Comparison of ENCODE assay signal across 22 cellular contexts in the genomic region with DNA sequence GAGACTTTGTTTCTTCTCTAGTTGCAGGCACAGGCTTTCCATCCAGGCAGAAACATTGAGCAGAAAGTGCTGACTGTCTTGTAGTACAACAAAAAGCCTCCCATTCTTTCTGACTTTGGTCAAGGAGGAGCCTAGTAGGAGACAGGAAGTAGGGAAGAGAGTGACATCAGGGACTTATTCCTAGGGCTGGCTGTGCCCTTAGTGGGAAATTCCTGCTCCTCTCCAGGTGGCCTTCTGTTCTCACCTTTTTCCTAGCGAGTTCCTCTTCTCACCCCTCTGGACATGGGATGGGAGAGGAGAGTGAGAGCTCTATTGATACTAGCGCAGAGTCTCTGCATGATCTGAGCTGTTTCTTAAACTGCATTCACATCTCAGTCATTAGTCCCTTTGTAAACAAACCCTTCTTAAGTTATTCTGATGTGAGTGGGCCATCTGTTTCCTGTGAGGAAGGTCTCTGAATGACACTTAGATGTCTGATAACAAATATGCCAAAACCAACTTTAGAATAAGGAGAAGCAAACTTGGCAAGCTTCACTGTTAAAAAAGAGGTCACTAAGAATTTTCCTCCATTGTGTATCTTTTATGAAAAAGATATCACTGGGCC.
DNase-seq lines count a peak whose midpoint lies in the region; ATAC-seq and TF ChIP-seq lines count a peak whose summit lies in the region.
"Had no signal": no experiment of that assay in that cellular context is flagged by ENCODE, and none has a peak within 500 bp of the region (broad histone marks: within the 10 kb centered on the region; RNA-seq: fewer than 3 reads in every experiment).

No MANE protein-coding gene starts in this region.

- no peak overlapping the region for H3K9ac ChIP-seq in DND-41 (ENCODE audit: low read depth, low read length)
- H3K9ac ChIP-seq in mesendoderm (ENCODE audit: low read length): peak overlapping the region; percentile 17

- H3K4ac ChIP-seq in mesendoderm (ENCODE audit: low read depth, low read length): peak overlapping the region; percentile 96

- no peak overlapping the region; the same call in 1 of the 2 replicates for H3K4me2 ChIP-seq in DND-41 (ENCODE audit: insufficient read depth, low read length)
- no peak overlapping the region for H3K4me2 ChIP-seq in mesendoderm (ENCODE audit: low read length)

- H3K56ac ChIP-seq in mesendoderm (ENCODE audit: low read length): peak overlapping the region; percentile 73

- H4K20me1 ChIP-seq in DND-41 (ENCODE audit: insufficient read depth, low read length): no peaks in the 10 kb centered on the region

- H3K27ac Mint-ChIP-seq in WTC11: peak overlapping the region; percentile 16; the same call in 1 of the 2 replicates
- H3K27ac Mint-ChIP-seq: activated naive CD8-positive, alpha-beta T cell; activated T-cell treated with anti-CD3 and anti-CD28 coated beads, Interleukin-2, amount 50 U/mL, for 72 hours; CD4-positive, alpha-beta memory T cell; T-helper 17 cell had no signal

- no peaks in the 10 kb centered on the region for H3K79me1 ChIP-seq in mesendoderm (ENCODE audit: low read length)

- no peak overlapping the region for H3K23ac ChIP-seq in mesendoderm (ENCODE audit: low read length)

- peaks cover 24% of the 10 kb centered on the region for H3K4me1 Mint-ChIP-seq in WTC11
- H3K4me1 Mint-ChIP-seq: CD4-positive, alpha-beta memory T cell; T-helper 17 cell had no signal

- H3K4me3 ChIP-seq in DND-41 (ENCODE audit: low read depth in 1 of 2, low read length in 2 of 2): no peak overlapping the region
- H3K4me3 ChIP-seq in mesendoderm (ENCODE audit: low read length): no peak overlapping the region
- H3K4me3 ChIP-seq: body of pancreas, right lobe of liver, tibial nerve had no signal

- peak; percentile 64 for ATAC-seq in DND-41 (ENCODE audit: insufficient read depth, low read depth)
- ATAC-seq in WTC11: peak; percentile 86
- ATAC-seq in GM21381 (IDR thresholded peaks at IDR 0.05; ENCODE audit: unreplicated experiment): no peak
- no peak for ATAC-seq in HG02870 (IDR thresholded peaks at IDR 0.05; ENCODE audit: unreplicated experiment)
- ATAC-seq: activated T-cell treated with anti-CD3 and anti-CD28 coated beads, Interleukin-2, amount 50 U/mL, for 72 hours; body of pancreas; left colon; right lobe of liver; T-helper 17 cell had no signal

- H3K27me3 Mint-ChIP-seq in WTC11 (ENCODE audit: low read depth): no peaks in the 10 kb centered on the region
- H3K27me3 Mint-ChIP-seq: CD4-positive, alpha-beta memory T cell; T-helper 17 cell had no signal

- H3K27ac ChIP-seq in DND-41 (ENCODE audit: low read length): peak overlapping the region; percentile 3; the same call in 1 of the 2 replicates
- peak overlapping the region; percentile 94 for H3K27ac ChIP-seq in mesendoderm (ENCODE audit: low read depth, low read length)
- H3K27ac ChIP-seq: body of pancreas, right lobe of liver, tibial nerve had no signal

- no peak overlapping the region for H4K5ac ChIP-seq in mesendoderm (ENCODE audit: low read length)

- H2AFZ ChIP-seq in DND-41 (ENCODE audit: low read depth, low read length): peak overlapping the region; percentile 41; the same call in 1 of the 2 replicates

- TF ChIP-seq CTCF in DND-41 (IDR thresholded peaks at IDR 0.05; ENCODE audit: borderline replicate concordance, extremely low read depth, low read length, poor library complexity, severe bottlenecking): no peak
- no peak for TF ChIP-seq CTCF in WTC11 (IDR thresholded peaks at IDR 0.05)

- no peak overlapping the region for H2AK5ac ChIP-seq in mesendoderm (ENCODE audit: low read length)

- H3K36me3 Mint-ChIP-seq in WTC11: peaks cover 5% of the 10 kb centered on the region; the same call in 1 of the 2 replicates
- H3K36me3 Mint-ChIP-seq: activated naive CD8-positive, alpha-beta T cell; CD4-positive, alpha-beta memory T cell had no signal

- H3K9me3 ChIP-seq in DND-41 (ENCODE audit: insufficient read depth, low read length, severe bottlenecking): peaks cover 3% of the 10 kb centered on the region
- H3K9me3 ChIP-seq: body of pancreas, right lobe of liver, tibial nerve had no signal

- H3K18ac ChIP-seq in mesendoderm (ENCODE audit: low read length): peak overlapping the region; percentile 94

- H3K4me1 ChIP-seq in DND-41 (ENCODE audit: insufficient read depth, low read length) (peaks cover 16% of the 10 kb centered on the region), mesendoderm (ENCODE audit: control insufficient read depth, low read depth, low read length) (peaks cover 4% of the 10 kb centered on the region)
- H3K4me1 ChIP-seq: right lobe of liver, tibial nerve had no signal

- peaks cover 5% of the 10 kb centered on the region; the same call in 1 of the 2 replicates for H3K9me3 Mint-ChIP-seq in WTC11
- H3K9me3 Mint-ChIP-seq: activated T-cell treated with anti-CD3 and anti-CD28 coated beads, Interleukin-2, amount 50 U/mL, for 72 hours; CD4-positive, alpha-beta memory T cell had no signal

- H3K36me3 ChIP-seq in DND-41 (ENCODE audit: insufficient read depth, low read length): no peaks in the 10 kb centered on the region
- H3K36me3 ChIP-seq in mesendoderm (ENCODE audit: control insufficient read depth, insufficient read depth, low read length): no peaks in the 10 kb centered on the region
- H3K36me3 ChIP-seq: right lobe of liver, tibial nerve had no signal

- DNase-seq in DND-41 (no peak), M059J (ENCODE audit: low read depth) (peak; percentile 9), WTC11 (ENCODE audit: low spot score) (no peak), mesendoderm (peak; percentile 98), middle frontal gyrus (ENCODE audit: extremely low spot score, low spot score) (no peak), AG08395 (ENCODE audit: low spot score) (no peak)
- DNase-seq: activated CD8-positive, alpha-beta memory T cell treated with anti-CD3 and anti-CD28 coated beads for 24 hours; activated T-cell treated with anti-CD3 and anti-CD28 coated beads, Interleukin-2, amount 50 U/mL, for 72 hours; body of pancreas; CD4-positive, alpha-beta memory T cell; DMS79; foreskin melanocyte; left colon; NCI-H1436 treated with DMSO at 0.1 percent for 48 hours; right lobe of liver; Right ventricle myocardium superior; stimulated activated naive CD4-positive, alpha-beta T cell treated with Interleukin-2 at 50 U/mL for 16 hours; T-helper 17 cell had no signal

- H4K8ac ChIP-seq in mesendoderm (ENCODE audit: low read depth, low read length): peak overlapping the region; percentile 39

- CTCF ChIA-PET in WTC11 (lab: Charles Lee): interaction anchor here (1.0 kb wide), 1 partner anchor 41 kb away, joined by 3 read pairs; no protein-coding TSS in a partner anchor

- peak overlapping the region; percentile 94 for H2BK5ac ChIP-seq in mesendoderm (ENCODE audit: low read length)

- H3K79me2 ChIP-seq in DND-41 (ENCODE audit: insufficient read depth, low read length): no peaks in the 10 kb centered on the region
- H3K79me2 ChIP-seq in mesendoderm (ENCODE audit: control insufficient read depth, insufficient read depth, low read length): no peaks in the 10 kb centered on the region

- H2BK15ac ChIP-seq in mesendoderm (replicated peaks; ENCODE audit: low read depth): no peak overlapping the region

- WGBS in mesendoderm (ENCODE audit: extremely low coverage, insufficient coverage, low lambda C conversion rate): no CpG with 5 or more reads among the region's 2 CpGs

- H2BK120ac ChIP-seq in mesendoderm (ENCODE audit: low read depth, low read length): peak overlapping the region; percentile 96

- no peak overlapping the region for H3K4me3 Mint-ChIP-seq in WTC11
- H3K4me3 Mint-ChIP-seq: activated naive CD8-positive, alpha-beta T cell; activated T-cell treated with anti-CD3 and anti-CD28 coated beads, Interleukin-2, amount 50 U/mL, for 72 hours; CD4-positive, alpha-beta memory T cell; T-helper 17 cell had no signal

- POLR2A ChIA-PET in WTC11 (lab: Charles Lee): no interaction called here

- no peaks in the 10 kb centered on the region for H3K27me3 ChIP-seq in DND-41 (ENCODE audit: insufficient read depth, low read length, poor library complexity)
- no peaks in the 10 kb centered on the region for H3K27me3 ChIP-seq in mesendoderm (ENCODE audit: insufficient read depth, low read length, poor library complexity)
- H3K27me3 ChIP-seq: body of pancreas, right lobe of liver, tibial nerve had no signal

TF ChIP-seq in WTC11, 78 proteins besides CTCF, POLR2A, EP300 and RAD21 (continues in another document):
- TF ChIP-seq, protein P1, sequence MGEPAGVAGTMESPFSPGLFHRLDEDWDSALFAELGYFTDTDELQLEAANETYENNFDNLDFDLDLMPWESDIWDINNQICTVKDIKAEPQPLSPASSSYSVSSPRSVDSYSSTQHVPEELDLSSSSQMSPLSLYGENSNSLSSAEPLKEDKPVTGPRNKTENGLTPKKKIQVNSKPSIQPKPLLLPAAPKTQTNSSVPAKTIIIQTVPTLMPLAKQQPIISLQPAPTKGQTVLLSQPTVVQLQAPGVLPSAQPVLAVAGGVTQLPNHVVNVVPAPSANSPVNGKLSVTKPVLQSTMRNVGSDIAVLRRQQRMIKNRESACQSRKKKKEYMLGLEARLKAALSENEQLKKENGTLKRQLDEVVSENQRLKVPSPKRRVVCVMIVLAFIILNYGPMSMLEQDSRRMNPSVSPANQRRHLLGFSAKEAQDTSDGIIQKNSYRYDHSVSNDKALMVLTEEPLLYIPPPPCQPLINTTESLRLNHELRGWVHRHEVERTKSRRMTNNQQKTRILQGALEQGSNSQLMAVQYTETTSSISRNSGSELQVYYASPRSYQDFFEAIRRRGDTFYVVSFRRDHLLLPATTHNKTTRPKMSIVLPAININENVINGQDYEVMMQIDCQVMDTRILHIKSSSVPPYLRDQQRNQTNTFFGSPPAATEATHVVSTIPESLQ (CRISPR knock-in tag; IDR thresholded peaks at IDR 0.05): no peak
- TF ChIP-seq ZNF416 (CRISPR knock-in tag; IDR thresholded peaks at IDR 0.05) (no peak), ZNF423 (CRISPR knock-in tag; IDR thresholded peaks at IDR 0.05) (peak; percentile 53), GABPB1 (CRISPR knock-in tag; IDR thresholded peaks at IDR 0.05) (no peak)

Comparison
In these comparisons a context has a peak if more than half of its experiments do, and no peak if none do; other contexts are left out.
1. ATAC-seq: peak in DND-41 (single experiment) and WTC11 (single experiment); none in GM21381 (single experiment) and HG02870 (single experiment).
2. DNase-seq: peak in M059J (single experiment) and mesendoderm (single experiment); none in DND-41 (single experiment), WTC11 (single experiment), middle frontal gyrus (single experiment) and AG08395 (single experiment).